In genomic region chr12:113818833-113819232, GRCh38 we compare ENCODE assay signal across 13 cellular contexts.
DNase-seq lines count a peak whose midpoint lies in the region; ATAC-seq and TF ChIP-seq lines count a peak whose summit lies in the region.
"Had no signal": no experiment of that assay in that cellular context is flagged by ENCODE, and none has a peak within 500 bp of the region (broad histone marks: within the 10 kb centered on the region; RNA-seq: fewer than 3 reads in every experiment).

No MANE protein-coding gene starts in this region.

- H3K36me3 Mint-ChIP-seq in WTC11: no peaks in the 10 kb centered on the region; the same call in 1 of the 2 replicates
- H3K36me3 Mint-ChIP-seq: natural killer cell had no signal

- H3K36me3 ChIP-seq in HAP-1 (replicated peaks) (no peaks in the 10 kb centered on the region), aorta (ENCODE audit: control insufficient read depth in 1 of 2, insufficient read depth in 2 of 2, low read length in 1 of 2) (no peaks in the 10 kb centered on the region)

- H3K4me1 Mint-ChIP-seq in WTC11: peaks cover 12% of the 10 kb centered on the region
- H3K4me1 Mint-ChIP-seq: CD8-positive, alpha-beta memory T cell had no signal

- no peak for DNase-seq in AG10803 (ENCODE audit: low read depth)
- DNase-seq in HAP-1 (ENCODE audit: low spot score in 2 of 2): peak; percentile 5 to 64
- DNase-seq in WTC11 (ENCODE audit: low spot score): peak; percentile 82
- DNase-seq in iris pigment epithelial cell (ENCODE audit: low read depth): peak; percentile 16
- DNase-seq in superior temporal gyrus (ENCODE audit: extremely low spot score): no peak
- no peak for DNase-seq in aorta
- DNase-seq: CD8-positive, alpha-beta memory T cell; heart right ventricle; natural killer cell; NCI-H345 had no signal

- intact Hi-C loops in aorta (cut with DNase I): no loop called here

- no peaks in the 10 kb centered on the region for H3K27me3 Mint-ChIP-seq in WTC11 (ENCODE audit: low read depth)
- H3K27me3 Mint-ChIP-seq: CD8-positive, alpha-beta memory T cell; IgD-negative memory B cell had no signal

- TF ChIP-seq CTCF in AG10803 (conservative IDR thresholded peaks at IDR 0.05; ENCODE audit: low read length): peak; percentile 30; the same call in 1 of the 2 replicates
- peak; percentile 60 for TF ChIP-seq CTCF in WTC11 (IDR thresholded peaks at IDR 0.05)

- in situ Hi-C loops in HAP-1 (cut with MboI; ENCODE audit: low sequenced_read_pairs): no loop called here

- CTCF ChIA-PET in WTC11 (lab: Charles Lee): interaction anchor here (0.6 to 3.9 kb wide), 40 partner anchors 9 to 426 kb away, joined by 3 to 19 read pairs (median 4); partner anchors contain the start of gene RBM19

- H3K4me1 ChIP-seq in HAP-1 (no peaks in the 10 kb centered on the region), aorta (ENCODE audit: control insufficient read depth in 1 of 2, insufficient read depth in 2 of 2, low read length in 2 of 2) (no peaks in the 10 kb centered on the region)
- H3K4me1 ChIP-seq: heart right ventricle had no signal

- H3K27ac Mint-ChIP-seq in WTC11: no peak overlapping the region
- H3K27ac Mint-ChIP-seq: IgD-negative memory B cell, natural killer cell had no signal

- no peak overlapping the region for H3K4me3 Mint-ChIP-seq in WTC11
- H3K4me3 Mint-ChIP-seq: IgD-negative memory B cell, natural killer cell had no signal

- no peaks in the 10 kb centered on the region for H3K9me3 Mint-ChIP-seq in WTC11
- H3K9me3 Mint-ChIP-seq: CD8-positive, alpha-beta memory T cell; natural killer cell had no signal

- POLR2A ChIA-PET in WTC11 (lab: Charles Lee): interaction anchor here (1.3 kb wide), 1 partner anchor 43 kb away, joined by 5 read pairs; no protein-coding TSS in a partner anchor

- peak; percentile 75 for ATAC-seq in WTC11
- ATAC-seq in HG02571 (IDR thresholded peaks at IDR 0.05; ENCODE audit: unreplicated experiment): no peak
- ATAC-seq in GM18511 (IDR thresholded peaks at IDR 0.05; ENCODE audit: unreplicated experiment): no peak
- no peak for ATAC-seq in aorta (ENCODE audit: low FRiP score)
- ATAC-seq: heart right ventricle, natural killer cell had no signal

- WGBS in aorta, 2 donors: 70 to 76% methylated on average over 10 of the region's 10 CpGs

- H3K9me3 ChIP-seq in HAP-1 (no peaks in the 10 kb centered on the region), aorta (ENCODE audit: control insufficient read depth, low read length) (no peaks in the 10 kb centered on the region)
- H3K9me3 ChIP-seq: heart right ventricle had no signal

- no peak overlapping the region for H3K27ac ChIP-seq in aorta (ENCODE audit: low read depth in 1 of 2, low read length in 2 of 2)
- H3K27ac ChIP-seq: heart right ventricle had no signal

- no peaks in the 10 kb centered on the region for H3K27me3 ChIP-seq in HAP-1 (ENCODE audit: low read depth)
- no peaks in the 10 kb centered on the region for H3K27me3 ChIP-seq in aorta (ENCODE audit: control insufficient read depth in 1 of 2, insufficient read depth in 2 of 2, low read length in 1 of 2)
- H3K27me3 ChIP-seq: heart right ventricle had no signal

- H3K4me3 ChIP-seq in AG10803 (ENCODE audit: low read length) (no peak overlapping the region), HAP-1 (no peak overlapping the region), aorta (ENCODE audit: low read length in 2 of 2) (no peak overlapping the region)
- H3K4me3 ChIP-seq: heart right ventricle had no signal

TF ChIP-seq in WTC11, 78 proteins besides CTCF, POLR2A, EP300 and RAD21:
- no peak for TF ChIP-seq OVOL2 (CRISPR knock-in tag; IDR thresholded peaks at IDR 0.05; ENCODE audit: borderline replicate concordance)
- TF ChIP-seq ZBTB21 (CRISPR knock-in tag; IDR thresholded peaks at IDR 0.05; ENCODE audit: borderline replicate concordance): peak; percentile 42; the same call in 1 of the 2 replicates
- no peak for TF ChIP-seq ESRRA (CRISPR knock-in tag; IDR thresholded peaks at IDR 0.05; ENCODE audit: borderline replicate concordance)
- no peak for TF ChIP-seq ZMAT4 (CRISPR knock-in tag; IDR thresholded peaks at IDR 0.05)
- TF ChIP-seq AFF4 (CRISPR knock-in tag; IDR thresholded peaks at IDR 0.05; ENCODE audit: borderline replicate concordance): no peak
- TF ChIP-seq FOXJ3 (CRISPR knock-in tag; IDR thresholded peaks at IDR 0.05; ENCODE audit: borderline replicate concordance): no peak
- TF ChIP-seq NR1H2 (CRISPR knock-in tag; IDR thresholded peaks at IDR 0.05): no peak
- peak; percentile 52; the same call in 1 of the 2 replicates for TF ChIP-seq USF2 (CRISPR knock-in tag; IDR thresholded peaks at IDR 0.05)

Comparison
In these comparisons a context has a peak if more than half of its experiments do, and no peak if none do; other contexts are left out.
1. DNase-seq: peak in HAP-1 (2 of 2), WTC11 (single experiment) and iris pigment epithelial cell (single experiment); none in AG10803 (single experiment), superior temporal gyrus (single experiment) and aorta (0 of 2).